16 cellular contexts compared by ENCODE assay signal in the genomic region with DNA sequence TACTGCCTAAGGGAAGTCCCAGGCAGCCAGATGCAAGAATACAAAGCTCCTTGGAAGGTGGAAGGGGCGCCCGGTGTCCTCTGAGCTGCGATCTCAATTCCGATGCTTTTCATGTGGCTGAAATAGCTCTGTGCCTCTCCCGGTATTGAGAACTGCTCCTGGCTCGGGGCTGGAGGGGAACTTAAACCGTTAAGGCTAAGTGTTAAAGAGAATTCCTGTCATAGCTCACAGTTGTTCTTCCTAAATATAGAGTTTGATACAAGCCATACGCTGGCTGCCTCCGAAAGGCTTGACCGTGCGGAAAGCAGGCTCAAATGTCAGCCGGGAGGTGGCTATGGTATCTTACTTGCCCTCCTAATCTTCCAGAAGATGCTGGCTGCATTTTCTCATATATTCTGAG. TPM values are rescaled to one million over a fixed set of nuclear protein-coding genes. Genes with fewer than 3 reads are reported as not detected.
"Had no signal": no experiment of that assay in that cellular context is flagged by ENCODE, and none has a peak within 500 bp of the region (broad histone marks: within the 10 kb centered on the region; RNA-seq: fewer than 3 reads in every experiment).

Gene SMPX, minus strand, starts transcription at position 157 of the 400 bp plus-strand sequence. CDS start 3,826 bp downstream, outside the sequence.

- H3K4me1 ChIP-seq: transverse colon had no signal

- H3K4me3 Mint-ChIP-seq: activated naive CD4-positive, alpha-beta T cell treated with anti-CD3 and anti-CD28 coated beads for 36 hours; activated T-helper 17 cell treated with anti-CD3 and anti-CD28 coated beads, Interleukin-2, amount 50 U/mL, for 72 hours; dendritic cell treated with granulocyte-macrophage colony-stimulating factor and Interleukin-4, amounts not matched to agents 40 ng/mL and 50 ng/mL, for 4 days; effector memory CD8-positive, alpha-beta T cell; naive B cell; T-helper 2 cell treated with Interferon-gamma antibody and Interleukin-4, amounts not matched to agents 5 μg/mL and 100 μg/mL, for 36 hours had no signal

- H3K27ac Mint-ChIP-seq: activated naive CD4-positive, alpha-beta T cell treated with anti-CD3 and anti-CD28 coated beads for 36 hours; activated T-helper 17 cell treated with anti-CD3 and anti-CD28 coated beads, Interleukin-2, amount 50 U/mL, for 72 hours; dendritic cell treated with granulocyte-macrophage colony-stimulating factor and Interleukin-4, amounts not matched to agents 40 ng/mL and 50 ng/mL, for 4 days; effector memory CD8-positive, alpha-beta T cell; progenitor cell of endocrine pancreas; T-helper 2 cell treated with Interferon-gamma antibody and Interleukin-4, amounts not matched to agents 5 μg/mL and 100 μg/mL, for 36 hours had no signal

- H3K9me3 ChIP-seq: transverse colon had no signal

- H3K36me3 Mint-ChIP-seq: naive B cell had no signal

- H3K36me3 ChIP-seq: transverse colon had no signal

- H3K27ac ChIP-seq: skin epidermis had no signal

- H3K9me3 Mint-ChIP-seq: activated naive CD4-positive, alpha-beta T cell treated with anti-CD3 and anti-CD28 coated beads for 36 hours; activated T-helper 17 cell treated with anti-CD3 and anti-CD28 coated beads, Interleukin-2, amount 50 U/mL, for 72 hours; dendritic cell treated with granulocyte-macrophage colony-stimulating factor and Interleukin-4, amounts not matched to agents 40 ng/mL and 50 ng/mL, for 4 days; effector memory CD8-positive, alpha-beta T cell; T-helper 2 cell treated with Interferon-gamma antibody and Interleukin-4, amounts not matched to agents 5 μg/mL and 100 μg/mL, for 36 hours had no signal

- H3K4me3 ChIP-seq: skin epidermis, transverse colon had no signal

- H3K4me1 Mint-ChIP-seq: activated T-helper 17 cell treated with anti-CD3 and anti-CD28 coated beads, Interleukin-2, amount 50 U/mL, for 72 hours; naive B cell had no signal

- DNase-seq: activated CD4-positive, alpha-beta T cell treated with anti-CD3 and anti-CD28 coated beads, Interleukin-2, amount 50 U/mL, for 1 hour; activated naive CD4-positive, alpha-beta T cell treated with anti-CD3 and anti-CD28 coated beads for 36 hours; activated T-cell treated with anti-CD3 and anti-CD28 coated beads for 4 hours; effector memory CD8-positive, alpha-beta T cell; erythroblast; glutamatergic neuron; mesendoderm; naive B cell; nucleus accumbens; transverse colon had no signal

- H3K27me3 Mint-ChIP-seq: activated T-helper 17 cell treated with anti-CD3 and anti-CD28 coated beads, Interleukin-2, amount 50 U/mL, for 72 hours; dendritic cell treated with granulocyte-macrophage colony-stimulating factor and Interleukin-4, amounts not matched to agents 40 ng/mL and 50 ng/mL, for 4 days; effector memory CD8-positive, alpha-beta T cell; progenitor cell of endocrine pancreas had no signal

- H3K27me3 ChIP-seq: transverse colon had no signal

- ATAC-seq: activated T-helper 17 cell treated with anti-CD3 and anti-CD28 coated beads, Interleukin-2, amount 50 U/mL, for 72 hours; effector memory CD8-positive, alpha-beta T cell had no signal

RNA-seq across cellular contexts. Expression of gene SMPX, which starts in this region (rescaled TPM):
- total RNA-seq: activated CD8-positive, alpha-beta memory T cell treated with anti-CD3 and anti-CD28 coated beads for 36 hours; activated naive CD4-positive, alpha-beta T cell treated with anti-CD3 and anti-CD28 coated beads for 36 hours; activated T-helper 17 cell treated with anti-CD3 and anti-CD28 coated beads, Interleukin-2, amount 50 U/mL, for 72 hours; progenitor cell of endocrine pancreas had no signal
